In genomic region chr6:159128978-159129377, GRCh38 we compare ENCODE assay signal across 30 cellular contexts. TPM values are rescaled to one million over a fixed set of nuclear protein-coding genes. Genes with fewer than 3 reads are reported as not detected.
"Had no signal": no experiment of that assay in that cellular context is flagged by ENCODE, and none has a peak within 500 bp of the region (broad histone marks: within the 10 kb centered on the region; RNA-seq: fewer than 3 reads in every experiment).

No MANE protein-coding gene starts in this region.

- ATAC-seq: heart left ventricle; mucosa of descending colon; naive thymus-derived CD4-positive, alpha-beta T cell had no signal

- H3K9me3 Mint-ChIP-seq: mesothelial cell of epicardium; naive thymus-derived CD4-positive, alpha-beta T cell; natural killer cell treated with Interleukin-12 subunit alpha and Interleukin-12 subunit beta and Interleukin-15 and Interleukin-18, amount 100 ng/mL, for 72 hours had no signal

- H3K4me1 ChIP-seq: right lobe of liver, stomach, transverse colon, upper lobe of left lung had no signal

- H3K36me3 Mint-ChIP-seq: mesothelial cell of epicardium; naive thymus-derived CD4-positive, alpha-beta T cell; natural killer cell treated with Interleukin-12 subunit alpha and Interleukin-12 subunit beta and Interleukin-15 and Interleukin-18, amount 100 ng/mL, for 72 hours had no signal

- H3K4me3 Mint-ChIP-seq: mesothelial cell of epicardium; naive thymus-derived CD4-positive, alpha-beta T cell; natural killer cell treated with Interleukin-12 subunit alpha and Interleukin-12 subunit beta and Interleukin-15 and Interleukin-18, amount 100 ng/mL, for 72 hours had no signal

- H3K27ac ChIP-seq: heart left ventricle, hepatocyte, left ventricle myocardium inferior, neutrophil, ovary, right atrium auricular region, right lobe of liver, stomach, thyroid gland, transverse colon, upper lobe of left lung had no signal

- H3K4me3 ChIP-seq: heart left ventricle, hepatocyte, left ventricle myocardium inferior, lung, mucosa of descending colon, ovary, right atrium auricular region, right lobe of liver, smooth muscle cell, stomach, thyroid gland, transverse colon, upper lobe of left lung had no signal

- H3K4me2 ChIP-seq: hepatocyte, smooth muscle cell had no signal

- H3K79me2 ChIP-seq: hepatocyte had no signal

- H3K27me3 Mint-ChIP-seq: natural killer cell treated with Interleukin-12 subunit alpha and Interleukin-12 subunit beta and Interleukin-15 and Interleukin-18, amount 100 ng/mL, for 72 hours had no signal

- H3K27me3 ChIP-seq: heart left ventricle, hepatocyte, neutrophil, ovary, right atrium auricular region, right lobe of liver, testis, thyroid gland, transverse colon, upper lobe of left lung had no signal

- H2AFZ ChIP-seq: hepatocyte had no signal

- DNase-seq: heart left ventricle; islet precursor cell; left ventricle myocardium inferior; mesendoderm; mucosa of descending colon; naive thymus-derived CD4-positive, alpha-beta T cell; occipital lobe; ovary; right lobe of liver; stimulated activated CD4-positive, alpha-beta T cell treated with anti-CD3 and anti-CD28 coated beads, Interleukin-1b, Interleukin-23, amount 100 ng/mL, for 48 hours; stimulated activated CD4-positive, alpha-beta T cell treated with anti-CD3 and anti-CD28 coated beads, Interleukin-2, amount 100 ng/mL, for 48 hours; stimulated activated CD4-positive, alpha-beta T cell treated with anti-CD3 and anti-CD28 coated beads, Interleukin-4, amount 100 ng/mL, for 4 hours; stimulated activated CD8-positive, alpha-beta memory T cell treated with anti-CD3 and anti-CD28 coated beads, Interleukin-4, amount 100 ng/mL, for 48 hours; stimulated activated naive CD4-positive, alpha-beta T cell; stomach; testis; thyroid gland; transverse colon had no signal

- H3K27ac Mint-ChIP-seq: mesothelial cell of epicardium; naive thymus-derived CD4-positive, alpha-beta T cell; natural killer cell treated with Interleukin-12 subunit alpha and Interleukin-12 subunit beta and Interleukin-15 and Interleukin-18, amount 100 ng/mL, for 72 hours; progenitor cell of endocrine pancreas had no signal

RNA-seq across cellular contexts. Expression of gene FNDC1, which starts 40.2 kb away (rescaled TPM):
- total RNA-seq: myocyte; naive thymus-derived CD4-positive, alpha-beta T cell; natural killer cell treated with Interleukin-12 subunit alpha and Interleukin-12 subunit beta and Interleukin-15 and Interleukin-18, amount 100 ng/mL, for 72 hours; pulmonary artery endothelial cell; smooth muscle cell had no signal
- polyA plus RNA-seq: naive thymus-derived CD4-positive, alpha-beta T cell; neural cell had no signal
